ENCODE assay signal across 1 cellular context in genomic region chr4:16120720-16121119, GRCh38.
TF ChIP-seq lines count a peak whose summit lies in the region.

No MANE protein-coding gene starts in this region.

TF ChIP-seq in HepG2, 621 proteins besides CTCF, POLR2A, EP300 and RAD21 (continued from another document):
- no peak for TF ChIP-seq FOXO4 (CRISPR knock-in tag; conservative IDR thresholded peaks at IDR 0.05)
- TF ChIP-seq SP2 (CRISPR knock-in tag; IDR thresholded peaks at IDR 0.05), result peak; percentile 68
- TF ChIP-seq SP5 (CRISPR knock-in tag; IDR thresholded peaks at IDR 0.05; ENCODE audit: borderline replicate concordance, low read depth), result no peak
- no peak for TF ChIP-seq SP140L (CRISPR knock-in tag; IDR thresholded peaks at IDR 0.05; ENCODE audit: borderline replicate concordance)
- no peak for TF ChIP-seq TEAD3 (CRISPR knock-in tag; optimal IDR thresholded peaks at IDR 0.05; ENCODE audit: borderline replicate concordance)
- TF ChIP-seq NFYB (CRISPR knock-in tag; IDR thresholded peaks at IDR 0.05), result peak; percentile 43; the same call in 1 of the 2 replicates
- 0 out of 2 replicates have a peak, but pooled peaks have one; percentile 18 for TF ChIP-seq GABPA (IDR thresholded peaks at IDR 0.05; ENCODE audit: low read depth, low read length)
- TF ChIP-seq GABPA (CRISPR knock-in tag; IDR thresholded peaks at IDR 0.05; ENCODE audit: low read depth), result peak; percentile 65
- TF ChIP-seq PBX2 (CRISPR knock-in tag; IDR thresholded peaks at IDR 0.05), result peak; percentile 90
- peak; percentile 64 for TF ChIP-seq NFYC (CRISPR knock-in tag; IDR thresholded peaks at IDR 0.05)
- TF ChIP-seq GABPB1 (CRISPR knock-in tag; IDR thresholded peaks at IDR 0.05), result peak; percentile 61
